2 cellular contexts compared by ENCODE assay signal in the genomic region with DNA sequence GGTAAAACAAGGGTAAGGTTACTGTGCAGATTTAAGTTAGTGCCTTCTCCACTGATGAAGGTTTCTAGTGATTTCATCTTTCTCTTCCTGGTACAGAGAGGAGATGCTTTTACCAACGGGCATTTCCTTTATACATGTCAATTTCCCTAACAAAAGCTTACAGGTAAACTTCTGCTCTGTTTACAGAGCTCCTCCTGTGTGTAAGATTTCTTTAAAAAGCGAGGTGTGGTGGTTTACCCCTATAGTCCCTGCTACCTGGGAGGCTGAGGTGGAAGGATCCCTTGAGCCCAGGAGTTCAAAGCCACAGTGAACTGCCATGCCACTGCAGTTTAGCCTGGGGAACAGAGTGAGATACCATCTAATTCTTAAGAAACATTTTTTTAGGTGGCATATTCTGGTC.
TF ChIP-seq lines count a peak whose summit lies in the region.

No MANE protein-coding gene starts in this region.

TF ChIP-seq in H1, 55 proteins besides CTCF, POLR2A, EP300 and RAD21:
- TF ChIP-seq TAF7 (optimal IDR thresholded peaks at IDR 0.05; ENCODE audit: borderline replicate concordance, low read depth, low read length) (no peak), POU5F1 (IDR thresholded peaks at IDR 0.05; ENCODE audit: low read depth, low read length) (no peak), NRF1 (IDR thresholded peaks at IDR 0.05; ENCODE audit: low read depth, low read length) (no peak), RBBP5 (IDR thresholded peaks at IDR 0.05; ENCODE audit: borderline replicate concordance, low read depth, low read length) (no peak), ASH2L (IDR thresholded peaks at IDR 0.05; ENCODE audit: low read length) (no peak), RNF2 (IDR thresholded peaks at IDR 0.05; ENCODE audit: borderline replicate concordance, low read depth, low read length, missing control alignments, poor library complexity, severe bottlenecking) (no peak), RFX5 (IDR thresholded peaks at IDR 0.05; ENCODE audit: borderline replicate concordance, low read depth, low read length) (no peak), BRCA1 (IDR thresholded peaks at IDR 0.05; ENCODE audit: low read depth, low read length) (no peak), NANOG (IDR thresholded peaks at IDR 0.05; ENCODE audit: insufficient read depth, low read depth, low read length, poor library complexity, severe bottlenecking) (no peak), EGR1 (IDR thresholded peaks at IDR 0.05; ENCODE audit: borderline replicate concordance, low read depth, low read length) (no peak), ZNF274 (IDR thresholded peaks at IDR 0.05; ENCODE audit: borderline replicate concordance, extremely low read depth, low read length) (no peak), CEBPB (IDR thresholded peaks at IDR 0.05; ENCODE audit: low read depth, low read length) (no peak), TEAD4 (IDR thresholded peaks at IDR 0.05; ENCODE audit: low read depth, low read length) (no peak)
- TF ChIP-seq, protein P1, sequence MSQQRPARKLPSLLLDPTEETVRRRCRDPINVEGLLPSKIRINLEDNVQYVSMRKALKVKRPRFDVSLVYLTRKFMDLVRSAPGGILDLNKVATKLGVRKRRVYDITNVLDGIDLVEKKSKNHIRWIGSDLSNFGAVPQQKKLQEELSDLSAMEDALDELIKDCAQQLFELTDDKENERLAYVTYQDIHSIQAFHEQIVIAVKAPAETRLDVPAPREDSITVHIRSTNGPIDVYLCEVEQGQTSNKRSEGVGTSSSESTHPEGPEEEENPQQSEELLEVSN (IDR thresholded peaks at IDR 0.05): no peak
TF ChIP-seq in H1: peak in this region for 0.

TF ChIP-seq in HEK293T, 16 proteins besides CTCF, POLR2A, EP300 and RAD21:
- TF ChIP-seq LEF1 (IDR thresholded peaks at IDR 0.05; ENCODE audit: borderline replicate concordance) (no peak), ZNF384 (IDR thresholded peaks at IDR 0.05) (no peak), TARDBP (IDR thresholded peaks at IDR 0.05) (no peak), FOXA1 (IDR thresholded peaks at IDR 0.05) (no peak), BHLHE40 (IDR thresholded peaks at IDR 0.05; ENCODE audit: borderline replicate concordance) (no peak), CTBP1 (IDR thresholded peaks at IDR 0.05; ENCODE audit: borderline replicate concordance) (no peak), ARNT (IDR thresholded peaks at IDR 0.05) (no peak)
TF ChIP-seq in HEK293T: peak in this region for 0.
